ENCODE assay signal across 8 cellular contexts in genomic region chr4:80201326-80202151, GRCh38. TPM values are rescaled to one million over a fixed set of nuclear protein-coding genes. Genes with fewer than 3 reads are reported as not detected.
A peak's percentile ranks its signal among the peaks of the same experiment; 100 is the strongest.
DNase-seq lines count a peak whose midpoint lies in the region; ATAC-seq and TF ChIP-seq lines count a peak whose summit lies in the region.

No MANE protein-coding gene starts in this region.

- H2AFZ ChIP-seq in OCI-LY7 (ENCODE audit: low read length) = no peak overlapping the region

- BruUV-seq in OCI-LY7 (replicated peaks; lab: Mats Ljungman, UMichigan) = no TSS peak

- TF ChIP-seq CTCF in OCI-LY7 (conservative IDR thresholded peaks at IDR 0.05; ENCODE audit: low read length) (no peak), left ventricle myocardium inferior (IDR thresholded peaks at IDR 0.05; ENCODE audit: borderline replicate concordance) (no peak)

- peak; percentile 19 for ATAC-seq in HG02571 (IDR thresholded peaks at IDR 0.05; ENCODE audit: unreplicated experiment)

- no peaks in the 10 kb centered on the region for H4K20me1 ChIP-seq in OCI-LY7 (ENCODE audit: insufficient read depth, low read length)

- H3K27ac ChIP-seq in OCI-LY7 (ENCODE audit: low read depth, low read length, poor library complexity, severe bottlenecking) (no peak overlapping the region), left ventricle myocardium inferior (replicated peaks) (peak overlapping the region; percentile 74), skeletal muscle tissue (ENCODE audit: low read depth, low read length) (no peak overlapping the region)

- peak; percentile 61 for DNase-seq in EL
- peak; percentile 5 for DNase-seq in OCI-LY7 (ENCODE audit: low spot score)
- peak; percentile 81 for DNase-seq in activated naive CD4-positive, alpha-beta T cell treated with anti-CD3 and anti-CD28 coated beads for 36 hours
- peak; percentile 48 for DNase-seq in left ventricle myocardium inferior
- DNase-seq in H4 (ENCODE audit: low spot score) = no peak
- DNase-seq in NCI-H187 treated with DMSO at 0.1 percent for 48 hours (lab: John Stamatoyannopoulos, UW) = no peak

- peaks cover 74% of the 10 kb centered on the region for H3K27me3 ChIP-seq in left ventricle myocardium inferior (ENCODE audit: low read depth)
- peaks cover 29 to 60% (median 41%) of the 10 kb centered on the region in 3 donors for H3K27me3 ChIP-seq in skeletal muscle tissue (ENCODE audit: control insufficient read depth in 3 of 3, insufficient read depth in 3 of 3, low read length in 3 of 3)

- H3K36me3 ChIP-seq in OCI-LY7 (ENCODE audit: insufficient read depth, low read length) = no peaks in the 10 kb centered on the region
- no peaks in the 10 kb centered on the region for H3K36me3 ChIP-seq in left ventricle myocardium inferior
- no peaks in the 10 kb centered on the region for H3K36me3 ChIP-seq in skeletal muscle tissue (ENCODE audit: control insufficient read depth in 3 of 3, insufficient read depth in 3 of 3, low read length in 3 of 3)

- no peak overlapping the region for H3K27ac Mint-ChIP-seq in activated naive CD4-positive, alpha-beta T cell treated with anti-CD3 and anti-CD28 coated beads for 36 hours

- H3K27me3 Mint-ChIP-seq in activated naive CD4-positive, alpha-beta T cell treated with anti-CD3 and anti-CD28 coated beads for 36 hours (ENCODE audit: low read depth) = peaks cover 25% of the 10 kb centered on the region

- H3K9me2 ChIP-seq in OCI-LY7 (ENCODE audit: insufficient read depth, low read length) = no peaks in the 10 kb centered on the region

- H3K9ac ChIP-seq in skeletal muscle tissue (ENCODE audit: low read depth in 1 of 3, low read length in 3 of 3) = no peak overlapping the region

- H3K9me3 Mint-ChIP-seq in activated naive CD4-positive, alpha-beta T cell treated with anti-CD3 and anti-CD28 coated beads for 36 hours = no peaks in the 10 kb centered on the region

- no peaks in the 10 kb centered on the region for H3K79me2 ChIP-seq in OCI-LY7 (ENCODE audit: insufficient read depth, low read depth, low read length)

- H3K4me3 Mint-ChIP-seq in activated naive CD4-positive, alpha-beta T cell treated with anti-CD3 and anti-CD28 coated beads for 36 hours = peak overlapping the region; percentile 70

- no peaks in the 10 kb centered on the region for H3K9me3 ChIP-seq in OCI-LY7 (ENCODE audit: low read length)
- H3K9me3 ChIP-seq in left ventricle myocardium inferior (replicated peaks) = no peaks in the 10 kb centered on the region
- H3K9me3 ChIP-seq in skeletal muscle tissue (ENCODE audit: control insufficient read depth in 3 of 3, low read length in 3 of 3) = no peaks in the 10 kb centered on the region

- CTCF ChIA-PET in OCI-LY7 (lab: Charles Lee; ENCODE audit: unreplicated experiment) = no interaction called here
- CTCF ChIA-PET in activated naive CD4-positive, alpha-beta T cell treated with anti-CD3 and anti-CD28 coated beads for 36 hours (lab: Charles Lee) = interaction anchor here (0.7 to 4.2 kb wide), 14 partner anchors 7 to 221 kb away, joined by 3 to 25 read pairs (median 6); no protein-coding TSS in a partner anchor

- H3K36me3 Mint-ChIP-seq in activated naive CD4-positive, alpha-beta T cell treated with anti-CD3 and anti-CD28 coated beads for 36 hours (ENCODE audit: low read depth) = no peaks in the 10 kb centered on the region

- H3K4me1 ChIP-seq in OCI-LY7 (ENCODE audit: insufficient read depth, low read length, poor library complexity, severe bottlenecking) (no peaks in the 10 kb centered on the region), left ventricle myocardium inferior (peaks cover 38% of the 10 kb centered on the region), skeletal muscle tissue (ENCODE audit: control insufficient read depth in 3 of 3, insufficient read depth in 3 of 3, low read length in 3 of 3) (peaks cover 12 to 14% (median 12%) of the 10 kb centered on the region in 3 donors)

- intact Hi-C loops in OCI-LY7 (cut with micrococcal nuclease; ENCODE audit: unreplicated experiment) = no loop called here
- intact Hi-C loops in activated naive CD4-positive, alpha-beta T cell treated with anti-CD3 and anti-CD28 coated beads for 36 hours (cut with micrococcal nuclease) = loop anchor here (1.0 to 5.0 kb wide), 7 partner anchors 17 to 1264 kb away; partner anchors contain the start of genes CFAP299 and PAQR3
- intact Hi-C loops in left ventricle myocardium inferior (cut with micrococcal nuclease) = no loop called here

- H3K4me3 ChIP-seq in OCI-LY7 (ENCODE audit: low read depth, low read length, poor library complexity, severe bottlenecking) (peak overlapping the region; percentile 39), left ventricle myocardium inferior (peak overlapping the region; percentile 74), skeletal muscle tissue (ENCODE audit: low read length in 3 of 3) (peak overlapping the region in 2 of 3 donors; percentile 49 to 61)

- peak overlapping the region; percentile 58 for H3K4me2 ChIP-seq in OCI-LY7 (ENCODE audit: low read length)

- POLR2A ChIA-PET in OCI-LY7 (lab: Charles Lee) = interaction anchor here (0.6 to 1.1 kb wide), 3 partner anchors 8 to 483 kb away, joined by 3 to 4 read pairs (median 4); no protein-coding TSS in a partner anchor

- peaks cover 20% of the 10 kb centered on the region for H3K4me1 Mint-ChIP-seq in activated naive CD4-positive, alpha-beta T cell treated with anti-CD3 and anti-CD28 coated beads for 36 hours (ENCODE audit: low read depth)

RNA-seq across cellular contexts. Expression of gene PRDM8, which starts 4.2 kb away (rescaled TPM):
- not detected in 2 replicates for total RNA-seq in OCI-LY7 (2014; rRNA removed; shearing (Covaris generic))
- total RNA-seq in OCI-LY7 (2022) (not detected in 2 replicates), left ventricle myocardium inferior (0.66 TPM), skeletal muscle tissue (1.6 TPM)
- under 1 TPM; 0.29 to 0.35 TPM for total RNA-seq in activated naive CD4-positive, alpha-beta T cell treated with anti-CD3 and anti-CD28 coated beads for 36 hours
- 0.12 TPM in 2 replicates for total RNA-seq in H4 (2014; rRNA removed; shearing (Covaris generic))

Comparison
In these comparisons a context has a peak if more than half of its experiments do, and no peak if none do; other contexts are left out.
1. DNase-seq: peak in EL (single experiment), OCI-LY7 (single experiment), activated naive CD4-positive, alpha-beta T cell treated with anti-CD3 and anti-CD28 coated beads for 36 hours (single experiment) and left ventricle myocardium inferior (single experiment); none in H4 (single experiment) and NCI-H187 treated with DMSO at 0.1 percent for 48 hours (single experiment).
2. Peak in every context shown above with its lines, with median percentiles within 50 percentile points of each other: H3K4me3 ChIP-seq.